ENCODE assay signal across 9 cellular contexts in genomic region chr4:791866-792630, GRCh38. TPM values are rescaled to one million over a fixed set of nuclear protein-coding genes. Genes with fewer than 3 reads are reported as not detected.
DNase-seq lines count a peak whose midpoint lies in the region; ATAC-seq and TF ChIP-seq lines count a peak whose summit lies in the region.
"Had no signal": no experiment of that assay in that cellular context is flagged by ENCODE, and none has a peak within 500 bp of the region (broad histone marks: within the 10 kb centered on the region; RNA-seq: fewer than 3 reads in every experiment).

No MANE protein-coding gene starts in this region.

- H3K9me3 ChIP-seq in duodenal mucosa (ENCODE audit: control insufficient read depth in 1 of 2, low read length in 2 of 2) (no peaks in the 10 kb centered on the region), sigmoid colon (no peaks in the 10 kb centered on the region)

- H3K9ac ChIP-seq in duodenal mucosa (ENCODE audit: low read depth in 1 of 2, low read length in 2 of 2): no peak overlapping the region

- H3K4me1 Mint-ChIP-seq in activated B cell treated with CpG ODN at 0.5 μM for 24 hours: peaks cover 23% of the 10 kb centered on the region

- ATAC-seq in activated B cell treated with CpG ODN at 0.5 μM for 24 hours (ENCODE audit: low read depth) (peak; percentile 47), GM19351 (IDR thresholded peaks at IDR 0.05; ENCODE audit: unreplicated experiment) (no peak), GM18519 (IDR thresholded peaks at IDR 0.05; ENCODE audit: low FRiP score, unreplicated experiment) (no peak)

- H3K27me3 ChIP-seq in duodenal mucosa (ENCODE audit: control insufficient read depth in 1 of 2, insufficient read depth in 2 of 2, low read length in 2 of 2): peaks cover 51 to 63% of the 10 kb centered on the region in 2 donors
- H3K27me3 ChIP-seq in sigmoid colon: peaks cover 45 to 93% (median 64%) of the 10 kb centered on the region in 3 donors

- no peaks in the 10 kb centered on the region for H3K36me3 ChIP-seq in duodenal mucosa (ENCODE audit: control insufficient read depth in 1 of 2, insufficient read depth in 2 of 2, low read length in 2 of 2)
- H3K36me3 ChIP-seq in sigmoid colon: no peaks in the 10 kb centered on the region

- H3K36me3 Mint-ChIP-seq in activated B cell treated with CpG ODN at 0.5 μM for 24 hours (ENCODE audit: low read depth): no peaks in the 10 kb centered on the region

- TF ChIP-seq EP300 in sigmoid colon (IDR thresholded peaks at IDR 0.05): no peak

- H3K27ac ChIP-seq in duodenal mucosa (ENCODE audit: low read depth, low read length): no peak overlapping the region
- no peak overlapping the region for H3K27ac ChIP-seq in sigmoid colon

- H3K27me3 Mint-ChIP-seq in activated B cell treated with CpG ODN at 0.5 μM for 24 hours: peaks cover 44% of the 10 kb centered on the region

- WGBS in sigmoid colon, 2 donors: 8 to 20% methylated on average over 52 of the region's 52 CpGs

- POLR2A ChIA-PET in activated B cell treated with CpG ODN at 0.5 μM for 24 hours (lab: Charles Lee): no interaction called here

- CTCF ChIA-PET in activated B cell treated with CpG ODN at 0.5 μM for 24 hours (lab: Charles Lee): no interaction called here

- H3K4me3 Mint-ChIP-seq in activated B cell treated with CpG ODN at 0.5 μM for 24 hours: peak overlapping the region; percentile 51

- no peaks in the 10 kb centered on the region for H3K9me3 Mint-ChIP-seq in activated B cell treated with CpG ODN at 0.5 μM for 24 hours

- peak; percentile 22 for DNase-seq in ELR (ENCODE audit: low read depth)
- DNase-seq in activated B cell treated with CpG ODN at 0.5 μM for 24 hours: no peak
- DNase-seq in sigmoid colon: no peak
- no peak for DNase-seq in inferior parietal cortex (ENCODE audit: extremely low spot score)
- DNase-seq in SHP77 (lab: John Stamatoyannopoulos, UW): no peak
- DNase-seq: KBM-7 had no signal

- no peak for TF ChIP-seq CTCF in activated B cell treated with CpG ODN at 0.5 μM for 24 hours (IDR thresholded peaks at IDR 0.05)
- TF ChIP-seq CTCF in sigmoid colon (IDR thresholded peaks at IDR 0.05): no peak

- TF ChIP-seq POLR2A in sigmoid colon (IDR thresholded peaks at IDR 0.05): no peak

- peaks cover 18 to 48% of the 10 kb centered on the region in 2 donors for H3K4me1 ChIP-seq in duodenal mucosa (ENCODE audit: control insufficient read depth in 1 of 2, insufficient read depth in 2 of 2, low read length in 2 of 2)
- H3K4me1 ChIP-seq in sigmoid colon: peaks cover 0 to 26% (median 25%) of the 10 kb centered on the region in 4 donors

- no peak overlapping the region for H3K27ac Mint-ChIP-seq in activated B cell treated with CpG ODN at 0.5 μM for 24 hours

- peak overlapping the region; percentile 47 to 55 for H3K4me3 ChIP-seq in duodenal mucosa (ENCODE audit: low read depth in 1 of 2, low read length in 2 of 2)
- peak overlapping the region in 3 of 4 donors; percentile 11 to 24 (median 24) for H3K4me3 ChIP-seq in sigmoid colon

- intact Hi-C loops in activated B cell treated with CpG ODN at 0.5 μM for 24 hours (cut with micrococcal nuclease): no loop called here
- intact Hi-C loops in sigmoid colon (cut with DNase I): no loop called here

RNA-seq across cellular contexts. Expression of gene CPLX1, which starts 33.9 kb away (rescaled TPM):
- total RNA-seq in activated B cell treated with CpG ODN at 0.5 μM for 24 hours (not detected in 2 replicates), sigmoid colon (1 to 10 TPM in 1 of 4 donors, under 1 TPM in 3; 0.36 to 1.7 (median 0.45) TPM)
- polyA plus RNA-seq in sigmoid colon: 1 to 10 TPM in 2 of 3 donors, under 1 TPM in 1; 0.23 to 3.0 (median 2.8) TPM
